15 cellular contexts compared by ENCODE assay signal in the genomic region with DNA sequence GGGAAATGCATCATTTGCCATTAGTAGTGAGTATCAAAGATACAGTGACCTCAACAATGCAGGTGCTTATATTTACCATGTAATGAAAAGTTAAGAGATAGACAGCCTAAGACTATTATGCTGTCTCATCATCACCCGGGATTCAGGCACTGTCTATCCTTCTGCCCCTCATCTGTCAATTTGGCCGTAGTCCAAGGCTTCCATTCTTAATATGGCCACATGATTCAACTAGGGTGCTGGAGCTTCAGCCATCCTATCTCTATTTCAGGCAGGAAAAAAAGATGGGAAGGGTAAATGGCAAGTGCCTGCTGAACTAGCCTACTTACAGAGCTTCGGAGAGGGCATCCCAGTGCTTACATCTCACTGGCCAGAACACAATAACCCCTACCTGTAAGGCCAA.
"Had no signal": no experiment of that assay in that cellular context is flagged by ENCODE, and none has a peak within 500 bp of the region (broad histone marks: within the 10 kb centered on the region; RNA-seq: fewer than 3 reads in every experiment).

No MANE protein-coding gene starts in this region.

- H3K27ac Mint-ChIP-seq: activated naive CD4-positive, alpha-beta T cell treated with anti-CD3 and anti-CD28 coated beads, Interleukin-2, amount 50 U/mL, for 72 hours; stimulated activated naive CD8-positive, alpha-beta T cell treated with anti-CD3 and anti-CD28 coated beads, Interleukin-15, amount 100 ng/mL, for 72 hours had no signal

- ATAC-seq: activated naive CD4-positive, alpha-beta T cell treated with anti-CD3 and anti-CD28 coated beads, Interleukin-2, amount 50 U/mL, for 72 hours; activated T-cell treated with anti-CD3 and anti-CD28 coated beads, Interleukin-2, amount 50 U/mL, for 4 hours; body of pancreas; gastroesophageal sphincter; stimulated activated naive CD8-positive, alpha-beta T cell treated with anti-CD3 and anti-CD28 coated beads, Interleukin-15, amount 100 ng/mL, for 72 hours had no signal

- H3K4me1 Mint-ChIP-seq: neural crest cell; stimulated activated naive CD8-positive, alpha-beta T cell treated with anti-CD3 and anti-CD28 coated beads, Interleukin-15, amount 100 ng/mL, for 72 hours had no signal

- H3K36me3 Mint-ChIP-seq: activated naive CD4-positive, alpha-beta T cell treated with anti-CD3 and anti-CD28 coated beads, Interleukin-2, amount 50 U/mL, for 72 hours had no signal

- H3K9me3 Mint-ChIP-seq: activated T-cell treated with anti-CD3 and anti-CD28 coated beads, Interleukin-2, amount 50 U/mL, for 4 hours; stimulated activated naive CD8-positive, alpha-beta T cell treated with anti-CD3 and anti-CD28 coated beads, Interleukin-15, amount 100 ng/mL, for 72 hours had no signal

- DNase-seq: activated effector memory CD4-positive, alpha-beta T cell treated with anti-CD3 and anti-CD28 coated beads, Interleukin-2, amount 50 U/mL, for 16 hours; activated T-cell treated with anti-CD3 and anti-CD28 coated beads, Interleukin-2, amount 50 U/mL, for 4 hours; amniotic stem cell; body of pancreas; central memory CD4-positive, alpha-beta T cell; effector CD4-positive, alpha-beta T cell; hippocampal formation; retina; stimulated activated CD4-positive, alpha-beta T cell treated with anti-CD3 and anti-CD28 coated beads, Interleukin-15, amount 100 ng/mL, for 24 hours; stimulated activated CD4-positive, alpha-beta T cell treated with anti-CD3 and anti-CD28 coated beads, Interleukin-4, amount 100 ng/mL, for 24 hours; stimulated activated naive CD8-positive, alpha-beta T cell treated with anti-CD3 and anti-CD28 coated beads, Interleukin-15, amount 100 ng/mL, for 72 hours; testis had no signal

- H3K4me3 Mint-ChIP-seq: activated T-cell treated with anti-CD3 and anti-CD28 coated beads, Interleukin-2, amount 50 U/mL, for 4 hours; neural crest cell; stimulated activated naive CD8-positive, alpha-beta T cell treated with anti-CD3 and anti-CD28 coated beads, Interleukin-15, amount 100 ng/mL, for 72 hours had no signal
